Comparison of ENCODE assay signal across 8 cellular contexts in the genomic region with DNA sequence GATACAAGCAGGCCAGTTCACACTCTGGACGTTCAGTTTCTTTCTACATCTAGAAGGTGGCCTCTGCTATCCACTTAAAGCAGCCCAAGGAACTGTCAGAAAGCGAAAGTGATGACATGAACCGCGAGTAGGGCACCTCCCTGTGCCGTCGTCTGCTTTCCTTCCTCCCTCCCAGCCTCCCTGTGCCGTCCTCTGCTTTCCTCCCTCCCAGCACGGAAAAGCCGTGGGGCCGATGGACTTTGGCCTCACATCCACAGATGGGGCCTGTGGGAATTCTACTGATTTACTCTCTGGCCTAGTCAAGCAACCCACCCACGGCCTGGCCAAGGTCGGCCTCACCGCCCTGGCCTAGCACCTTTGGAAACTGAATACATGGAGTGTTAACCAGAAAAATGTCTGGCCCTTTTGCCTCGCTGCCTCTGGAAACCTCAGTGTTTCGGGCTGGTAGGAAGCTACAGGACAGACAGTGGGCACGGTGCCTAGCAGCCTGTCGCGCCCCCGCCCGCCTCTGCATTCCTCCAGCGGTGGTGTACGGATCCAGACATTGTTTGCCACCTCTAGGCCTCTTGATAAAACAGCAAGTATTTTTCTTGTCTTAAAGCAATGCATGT. TPM values are rescaled to one million over a fixed set of nuclear protein-coding genes. Genes with fewer than 3 reads are reported as not detected.
A peak's percentile ranks its signal among the peaks of the same experiment; 100 is the strongest.
DNase-seq lines count a peak whose midpoint lies in the region; ATAC-seq, FAIRE-seq and TF ChIP-seq lines count a peak whose summit lies in the region.

No MANE protein-coding gene starts in this region.

- H3K4me1 ChIP-seq in astrocyte (ENCODE audit: insufficient read depth, low read length), result no peaks in the 10 kb centered on the region
- peaks cover 20% of the 10 kb centered on the region for H3K4me1 ChIP-seq in suprapubic skin

- no peak overlapping the region for H3K4me3 ChIP-seq in astrocyte (ENCODE audit: insufficient read depth, low read depth, low read length)
- peak overlapping the region; percentile 44 for H3K4me3 ChIP-seq in suprapubic skin

- no peak for TF ChIP-seq EP300 in suprapubic skin (IDR thresholded peaks at IDR 0.05)

- no peak overlapping the region for H3K4me3 Mint-ChIP-seq in astrocyte (ENCODE audit: unreplicated experiment)

- WGBS in suprapubic skin, result 6% methylated on average over 17 of the region's 22 CpGs

- peaks cover 13% of the 10 kb centered on the region for H4K20me1 ChIP-seq in astrocyte (ENCODE audit: insufficient read depth, low read length)

- H3K27ac Mint-ChIP-seq in astrocyte (ENCODE audit: unreplicated experiment), result no peak overlapping the region

- peak overlapping the region; percentile 26 for H3K4me2 ChIP-seq in astrocyte (ENCODE audit: low read length)

- DNase-seq in stimulated activated CD4-positive, alpha-beta T cell treated with anti-CD3 and anti-CD28 coated beads, Interleukin-4, amount 100 ng/mL, for 24 hours, result peak; percentile 35
- DNase-seq in stimulated activated CD4-positive, alpha-beta T cell treated with anti-CD3 and anti-CD28 coated beads, Interleukin-12 subunit alpha, Interleukin-12 subunit beta, amount 100 ng/mL, for 4 hours, result no peak
- DNase-seq in astrocyte (ENCODE audit: low read depth) (peak; percentile 56), kidney glomerular epithelial cell (lab: John Stamatoyannopoulos, UW) (peak; percentile 88), suprapubic skin (ENCODE audit: low spot score in 2 of 2) (peak in 1 of 2 donors; percentile 84), NCI-H146 treated with DMSO at 0.1 percent for 48 hours (lab: John Stamatoyannopoulos, UW; ENCODE audit: unreplicated experiment) (no peak), CD1c-positive myeloid dendritic cell (ENCODE audit: extremely low spot score) (no peak)

- H3K27me3 ChIP-seq in astrocyte (ENCODE audit: insufficient read depth, low read length) (no peaks in the 10 kb centered on the region), suprapubic skin (no peaks in the 10 kb centered on the region)

- H3K9me3 ChIP-seq in astrocyte (ENCODE audit: insufficient read depth, low read depth, low read length) (no peaks in the 10 kb centered on the region), suprapubic skin (no peaks in the 10 kb centered on the region)

- FAIRE-seq in astrocyte (lab: Jason Lieb, UNC), result no peak

- H3K4me1 Mint-ChIP-seq in astrocyte (ENCODE audit: low read depth, unreplicated experiment), result peaks cover 6% of the 10 kb centered on the region

- TF ChIP-seq POLR2A in suprapubic skin (IDR thresholded peaks at IDR 0.05), result no peak

- TF ChIP-seq CTCF in astrocyte (IDR thresholded peaks at IDR 0.05; ENCODE audit: insufficient read depth, low read depth, low read length), result no peak
- TF ChIP-seq CTCF in suprapubic skin (IDR thresholded peaks at IDR 0.05), result no peak

- H3K36me3 Mint-ChIP-seq in astrocyte (ENCODE audit: low read depth, unreplicated experiment), result peaks cover 33% of the 10 kb centered on the region

- H3K36me3 ChIP-seq in astrocyte (ENCODE audit: insufficient read depth, low read length) (peaks cover 4% of the 10 kb centered on the region), suprapubic skin (peaks cover 27% of the 10 kb centered on the region)

- no peaks in the 10 kb centered on the region for H3K27me3 Mint-ChIP-seq in astrocyte (ENCODE audit: low read depth, unreplicated experiment)

- no peak for ATAC-seq in HG03354 (IDR thresholded peaks at IDR 0.05; ENCODE audit: poor library complexity, severe bottlenecking, unreplicated experiment)

- H3K9me3 Mint-ChIP-seq in astrocyte (ENCODE audit: unreplicated experiment), result peaks cover 4% of the 10 kb centered on the region

- H2AFZ ChIP-seq in astrocyte (ENCODE audit: low read depth, low read length), result no peak overlapping the region

- peak overlapping the region; percentile 14 for H3K9ac ChIP-seq in astrocyte (ENCODE audit: low read length)

- H3K27ac ChIP-seq in astrocyte (ENCODE audit: low read depth, low read length) (no peak overlapping the region), suprapubic skin (peak overlapping the region; percentile 88)

- H3K79me2 ChIP-seq in astrocyte (ENCODE audit: insufficient read depth, low read length), result peaks cover 3% of the 10 kb centered on the region

RNA-seq across cellular contexts. Expression of a gene that starts 14.2 kb away (rescaled TPM):
- total RNA-seq in astrocyte (41.7 and 41.9 TPM in 2 replicates), suprapubic skin (10 to 100 TPM; 31.7 to 47.3 (median 39.1) TPM)

RNA-seq across cellular contexts. Expression of a gene that starts 18.6 kb away (rescaled TPM):
- total RNA-seq in astrocyte, result 0.79 TPM in 1 of 2 replicates, not detected in the other
- 1 to 10 TPM; 1.7 to 7.1 (median 2.6) TPM for total RNA-seq in suprapubic skin

RNA-seq across cellular contexts. Expression of a gene that starts 57.9 kb away (rescaled TPM):
- total RNA-seq in astrocyte (78.7 and 87.1 TPM in 2 replicates), suprapubic skin (1 to 10 TPM; 3.5 to 8.1 (median 5.0) TPM)

Comparison
In these comparisons a context has a peak if more than half of its experiments do, and no peak if none do; other contexts are left out.
1. DNase-seq: peak in stimulated activated CD4-positive, alpha-beta T cell treated with anti-CD3 and anti-CD28 coated beads, Interleukin-4, amount 100 ng/mL, for 24 hours (single experiment), astrocyte (single experiment) and kidney glomerular epithelial cell (single experiment); none in stimulated activated CD4-positive, alpha-beta T cell treated with anti-CD3 and anti-CD28 coated beads, Interleukin-12 subunit alpha, Interleukin-12 subunit beta, amount 100 ng/mL, for 4 hours (single experiment), NCI-H146 treated with DMSO at 0.1 percent for 48 hours (single experiment) and CD1c-positive myeloid dendritic cell (single experiment).